ENCODE assay signal across 16 cellular contexts in genomic region chr5:177339107-177339638, GRCh38. TPM values are rescaled to one million over a fixed set of nuclear protein-coding genes. Genes with fewer than 3 reads are reported as not detected.
DNase-seq lines count a peak whose midpoint lies in the region; ATAC-seq and TF ChIP-seq lines count a peak whose summit lies in the region.
"Had no signal": no experiment of that assay in that cellular context is flagged by ENCODE, and none has a peak within 500 bp of the region (broad histone marks: within the 10 kb centered on the region; RNA-seq: fewer than 3 reads in every experiment).

No MANE protein-coding gene starts in this region.

- POLR2A ChIA-PET in WTC11 (lab: Charles Lee), result interaction anchor here (0.6 kb wide), 1 partner anchor 10 kb away, joined by 8 read pairs; no protein-coding TSS in a partner anchor

- H3K27ac ChIP-seq in right atrium auricular region, result no peak overlapping the region
- H3K27ac ChIP-seq: KMS-11 had no signal

- H3K27ac Mint-ChIP-seq in WTC11, result peak overlapping the region; percentile 86
- H3K27ac Mint-ChIP-seq in activated naive CD4-positive, alpha-beta T cell treated with anti-CD3 and anti-CD28 coated beads for 36 hours, result no peak overlapping the region
- H3K27ac Mint-ChIP-seq: activated naive CD8-positive, alpha-beta T cell; nephron progenitor cell had no signal

- no peaks in the 10 kb centered on the region for H3K9me3 ChIP-seq in right atrium auricular region

- H3K4me3 ChIP-seq in right atrium auricular region, result no peak overlapping the region

- peaks cover 64% of the 10 kb centered on the region for H3K36me3 ChIP-seq in right atrium auricular region

- ATAC-seq in Right ventricle myocardium inferior (no peak), WTC11 (peak; percentile 9), left colon (peak; percentile 33), GM19324 (IDR thresholded peaks at IDR 0.05; ENCODE audit: low FRiP score, unreplicated experiment) (no peak)

- H3K27me3 ChIP-seq in right atrium auricular region, result no peaks in the 10 kb centered on the region

- CTCF ChIA-PET in WTC11 (lab: Charles Lee), result interaction anchor here (0.6 to 1.3 kb wide), 3 partner anchors 10 to 76 kb away, joined by 3 to 4 read pairs (median 4); no protein-coding TSS in a partner anchor
- CTCF ChIA-PET in activated naive CD4-positive, alpha-beta T cell treated with anti-CD3 and anti-CD28 coated beads for 36 hours (lab: Charles Lee), result interaction anchor here (1.1 kb wide), 1 partner anchor 225 kb away, joined by 4 read pairs; no protein-coding TSS in a partner anchor

- H3K9me3 Mint-ChIP-seq in WTC11, result no peaks in the 10 kb centered on the region
- no peaks in the 10 kb centered on the region for H3K9me3 Mint-ChIP-seq in activated naive CD4-positive, alpha-beta T cell treated with anti-CD3 and anti-CD28 coated beads for 36 hours
- H3K9me3 Mint-ChIP-seq: nephron progenitor cell had no signal

- DNase-seq in Right ventricle myocardium inferior (ENCODE audit: missing footprints) (peak; percentile 53), right atrium auricular region (ENCODE audit: low spot score) (no peak), WTC11 (ENCODE audit: low spot score) (no peak), left colon (no peak), GF-D8 (lab: John Stamatoyannopoulos, UW) (no peak), NCI-H524 treated with DMSO at 0.1 percent for 48 hours (lab: John Stamatoyannopoulos, UW) (no peak)
- no peak for DNase-seq in activated naive CD4-positive, alpha-beta T cell treated with anti-CD3 and anti-CD28 coated beads for 36 hours
- DNase-seq: activated CD8-positive, alpha-beta memory T cell treated with anti-CD3 and anti-CD28 coated beads, Interleukin-2, amount 50 U/mL, for 48 hours; foreskin melanocyte; NCI-H1436; NCI-H510A; nephron progenitor cell; stimulated activated CD4-positive, alpha-beta T cell treated with anti-CD3 and anti-CD28 coated beads, Interleukin-15, amount 100 ng/mL, for 24 hours had no signal

- TF ChIP-seq CTCF in right atrium auricular region (IDR thresholded peaks at IDR 0.05) (no peak), WTC11 (IDR thresholded peaks at IDR 0.05) (no peak)

- peaks cover 48% of the 10 kb centered on the region for H3K36me3 Mint-ChIP-seq in WTC11
- peaks cover 23% of the 10 kb centered on the region for H3K36me3 Mint-ChIP-seq in activated naive CD4-positive, alpha-beta T cell treated with anti-CD3 and anti-CD28 coated beads for 36 hours (ENCODE audit: low read depth)

- intact Hi-C loops in Right ventricle myocardium inferior (cut with DNase I), result no loop called here
- intact Hi-C loops in left colon (cut with DNase I, micrococcal nuclease), result no loop called here
- intact Hi-C loops in activated naive CD4-positive, alpha-beta T cell treated with anti-CD3 and anti-CD28 coated beads for 36 hours (cut with micrococcal nuclease), result no loop called here

- H3K4me1 ChIP-seq in right atrium auricular region, result peaks cover 0 to 25% of the 10 kb centered on the region in 2 donors

- no peaks in the 10 kb centered on the region for H3K27me3 Mint-ChIP-seq in WTC11 (ENCODE audit: low read depth)
- no peaks in the 10 kb centered on the region for H3K27me3 Mint-ChIP-seq in activated naive CD4-positive, alpha-beta T cell treated with anti-CD3 and anti-CD28 coated beads for 36 hours (ENCODE audit: low read depth)
- H3K27me3 Mint-ChIP-seq: activated naive CD8-positive, alpha-beta T cell had no signal

- no peak overlapping the region; the same call in 1 of the 2 replicates for H3K4me3 Mint-ChIP-seq in WTC11
- no peak overlapping the region for H3K4me3 Mint-ChIP-seq in activated naive CD4-positive, alpha-beta T cell treated with anti-CD3 and anti-CD28 coated beads for 36 hours
- H3K4me3 Mint-ChIP-seq: activated naive CD8-positive, alpha-beta T cell; nephron progenitor cell had no signal

- H3K4me1 Mint-ChIP-seq in WTC11, result peaks cover 41% of the 10 kb centered on the region
- H3K4me1 Mint-ChIP-seq in activated naive CD4-positive, alpha-beta T cell treated with anti-CD3 and anti-CD28 coated beads for 36 hours (ENCODE audit: low read depth), result peaks cover 17% of the 10 kb centered on the region
- H3K4me1 Mint-ChIP-seq: nephron progenitor cell had no signal

TF ChIP-seq in WTC11, 78 proteins besides CTCF, POLR2A, EP300 and RAD21:
- TF ChIP-seq CREB1 (CRISPR knock-in tag; IDR thresholded peaks at IDR 0.05) (no peak), AFF4 (CRISPR knock-in tag; IDR thresholded peaks at IDR 0.05; ENCODE audit: borderline replicate concordance) (no peak)

RNA-seq across cellular contexts. Expression of gene LMAN2, which starts 12.3 kb away (rescaled TPM):
- total RNA-seq in Right ventricle myocardium inferior (72.3 TPM), right atrium auricular region (100 to 1,000 TPM; 128 to 134 TPM), WTC11 (2021) (141 to 162 TPM (median 147 TPM) in 3 replicates), left colon (100 to 1,000 TPM; 139 to 141 TPM)
- 10 to 100 TPM; 82.2 to 83.9 TPM for total RNA-seq in activated naive CD4-positive, alpha-beta T cell treated with anti-CD3 and anti-CD28 coated beads for 36 hours

RNA-seq across cellular contexts. Expression of gene RGS14, which starts 18.6 kb away (rescaled TPM):
- total RNA-seq in Right ventricle myocardium inferior (3.9 TPM), right atrium auricular region (1 to 10 TPM; 3.1 to 6.8 TPM), WTC11 (2021) (60.4 to 74.6 TPM (median 64.6 TPM) in 3 replicates), left colon (10 to 100 TPM in 1 of 2 donors, 1 to 10 TPM in 1; 5.6 to 12.0 TPM)
- 10 to 100 TPM; 34.6 to 39.2 TPM for total RNA-seq in activated naive CD4-positive, alpha-beta T cell treated with anti-CD3 and anti-CD28 coated beads for 36 hours

RNA-seq across cellular contexts. Expression of gene MXD3, which starts 27.5 kb away (rescaled TPM):
- total RNA-seq in Right ventricle myocardium inferior (2.0 TPM), right atrium auricular region (1 to 10 TPM; 1.6 to 1.8 TPM), WTC11 (2021) (16.9 to 25.7 TPM (median 18.8 TPM) in 3 replicates), left colon (10 to 100 TPM in 1 of 2 donors, 1 to 10 TPM in 1; 8.3 to 12.9 TPM)
- 10 to 100 TPM; 45.0 to 51.7 TPM for total RNA-seq in activated naive CD4-positive, alpha-beta T cell treated with anti-CD3 and anti-CD28 coated beads for 36 hours

RNA-seq across cellular contexts. Expression of gene PRELID1, which starts 35.6 kb away (rescaled TPM):
- total RNA-seq in Right ventricle myocardium inferior (34.1 TPM), right atrium auricular region (10 to 100 TPM; 26.7 to 44.3 TPM), WTC11 (2021) (235 to 273 TPM (median 245 TPM) in 3 replicates), left colon (100 to 1,000 TPM; 263 to 276 TPM)
- total RNA-seq in activated naive CD4-positive, alpha-beta T cell treated with anti-CD3 and anti-CD28 coated beads for 36 hours, result 100 to 1,000 TPM; 253 to 254 TPM

RNA-seq across cellular contexts. Expression of gene RAB24, which starts 35.7 kb away (rescaled TPM):
- total RNA-seq in Right ventricle myocardium inferior, result 18.9 TPM
- total RNA-seq in right atrium auricular region, result 10 to 100 TPM; 14.8 to 14.9 TPM
- total RNA-seq in WTC11 (2021), result 37.0 to 40.2 TPM (median 38.0 TPM) in 3 replicates
- 10 to 100 TPM; 30.4 to 34.5 TPM for total RNA-seq in left colon
- 10 to 100 TPM; 10.9 to 13.2 TPM for total RNA-seq in activated naive CD4-positive, alpha-beta T cell treated with anti-CD3 and anti-CD28 coated beads for 36 hours

Comparison
In these comparisons a context has a peak if more than half of its experiments do, and no peak if none do; other contexts are left out.
1. ATAC-seq: peak in WTC11 (single experiment) and left colon (single experiment); none in Right ventricle myocardium inferior (single experiment) and GM19324 (single experiment).